32 cellular contexts compared by ENCODE assay signal in the genomic region with DNA sequence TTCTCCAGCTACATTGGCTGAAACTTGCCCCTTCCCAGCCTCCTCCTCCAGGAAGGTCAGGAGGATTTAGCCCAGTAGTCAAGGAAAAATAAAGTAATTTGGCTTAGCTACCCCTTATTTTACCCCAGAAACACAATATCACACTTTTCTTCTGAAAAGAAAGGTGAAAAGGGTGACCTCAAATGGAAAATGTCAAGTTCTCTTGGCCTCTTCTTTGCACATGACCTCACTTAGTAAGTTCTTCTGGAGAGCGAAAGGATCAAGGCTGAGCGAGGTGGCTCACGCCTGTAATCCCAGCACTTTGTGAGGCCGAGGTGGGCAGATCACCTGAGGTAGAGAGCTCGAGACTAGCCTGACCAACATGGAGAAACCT. TPM values are rescaled to one million over a fixed set of nuclear protein-coding genes. Genes with fewer than 3 reads are reported as not detected.
A peak's percentile ranks its signal among the peaks of the same experiment; 100 is the strongest.
DNase-seq lines count a peak whose midpoint lies in the region; TF ChIP-seq lines count a peak whose summit lies in the region.
"Had no signal": no experiment of that assay in that cellular context is flagged by ENCODE, and none has a peak within 500 bp of the region (broad histone marks: within the 10 kb centered on the region; RNA-seq: fewer than 3 reads in every experiment).

No MANE protein-coding gene starts in this region.

- H3K27ac Mint-ChIP-seq in endodermal cell: peak overlapping the region; percentile 30
- no peak overlapping the region for H3K27ac Mint-ChIP-seq in glutamatergic neuron (ENCODE audit: unreplicated experiment)
- H3K27ac Mint-ChIP-seq: activated CD4-positive, alpha-beta memory T cell treated with anti-CD3 and anti-CD28 coated beads for 36 hours; activated T-helper 17 cell treated with anti-CD3 and anti-CD28 coated beads, Interleukin-2, amount 50 U/mL, for 72 hours; immature natural killer cell; stimulated activated naive B cell treated with anti-CD40 and anti-IgM and Interleukin-4, amounts not matched to agents 10 μg/mL and 1 μg/mL and 100 μg/mL, for 72 hours had no signal

- H3K9me3 Mint-ChIP-seq in endodermal cell (no peaks in the 10 kb centered on the region), glutamatergic neuron (ENCODE audit: unreplicated experiment) (peaks cover 12% of the 10 kb centered on the region)
- H3K9me3 Mint-ChIP-seq: activated CD4-positive, alpha-beta memory T cell treated with anti-CD3 and anti-CD28 coated beads for 36 hours; activated T-helper 17 cell treated with anti-CD3 and anti-CD28 coated beads, Interleukin-2, amount 50 U/mL, for 72 hours; immature natural killer cell; stimulated activated naive B cell treated with anti-CD40 and anti-IgM and Interleukin-4, amounts not matched to agents 10 μg/mL and 1 μg/mL and 100 μg/mL, for 72 hours had no signal

- H3K36me3 Mint-ChIP-seq in endodermal cell (ENCODE audit: low read depth) (no peaks in the 10 kb centered on the region), glutamatergic neuron (ENCODE audit: unreplicated experiment) (no peaks in the 10 kb centered on the region)
- H3K36me3 Mint-ChIP-seq: activated CD4-positive, alpha-beta memory T cell treated with anti-CD3 and anti-CD28 coated beads for 36 hours; immature natural killer cell; stimulated activated naive B cell treated with anti-CD40 and anti-IgM and Interleukin-4, amounts not matched to agents 10 μg/mL and 1 μg/mL and 100 μg/mL, for 72 hours had no signal

- 86 to 91% methylated on average over 4 to 5 of the region's 5 CpGs for WGBS in endodermal cell (ENCODE audit: insufficient coverage in 1 of 2, insufficient read length in 1 of 2), 2 experiments

- TF ChIP-seq CTCF in right atrium auricular region (IDR thresholded peaks at IDR 0.05) (no peak), endodermal cell (conservative IDR thresholded peaks at IDR 0.05) (no peak), glutamatergic neuron (IDR thresholded peaks at IDR 0.05; ENCODE audit: partially characterized antibody, unreplicated experiment) (no peak)

- H3K27ac ChIP-seq in right atrium auricular region (peak overlapping the region; percentile 88 to 95), endodermal cell (ENCODE audit: low read depth, low read length) (no peak overlapping the region), mucosa of rectum (ENCODE audit: low read depth in 2 of 2, low read length in 2 of 2) (peak overlapping the region; percentile 89 to 97)
- H3K27ac ChIP-seq: neutrophil had no signal

- H3K4me3 ChIP-seq in right atrium auricular region (no peak overlapping the region), endodermal cell (ENCODE audit: low read length) (no peak overlapping the region), mucosa of rectum (ENCODE audit: low read length in 2 of 2) (peak overlapping the region in 1 of 2 donors; percentile 3)
- H3K4me3 ChIP-seq: colonic mucosa, lung, sigmoid colon had no signal

- H3K4me1 ChIP-seq in right atrium auricular region (peaks cover 0 to 32% of the 10 kb centered on the region in 2 donors), endodermal cell (ENCODE audit: control insufficient read depth, insufficient read depth, low read length) (peaks cover 19% of the 10 kb centered on the region), mucosa of rectum (ENCODE audit: control insufficient read depth in 2 of 2, insufficient read depth in 2 of 2, low read length in 2 of 2) (peaks cover 22 to 34% of the 10 kb centered on the region in 2 donors)

- H3K27me3 ChIP-seq in right atrium auricular region (no peaks in the 10 kb centered on the region), endodermal cell (ENCODE audit: control insufficient read depth, insufficient read depth, low read length, poor library complexity, severe bottlenecking) (no peaks in the 10 kb centered on the region), mucosa of rectum (ENCODE audit: control insufficient read depth in 2 of 2, insufficient read depth in 2 of 2, low read length in 2 of 2) (no peaks in the 10 kb centered on the region)
- H3K27me3 ChIP-seq: colonic mucosa, sigmoid colon had no signal

- DNase-seq in right atrium auricular region (ENCODE audit: low spot score): no peak
- no peak for DNase-seq in cardiac septum (ENCODE audit: low spot score)
- no peak for DNase-seq in endodermal cell
- no peak for DNase-seq in 8988T
- no peak for DNase-seq in GM03348 (ENCODE audit: low spot score)
- no peak for DNase-seq in kidney tubule cell (ENCODE audit: low spot score)
- no peak for DNase-seq in glutamatergic neuron
- DNase-seq: ACHN; activated CD4-positive, alpha-beta memory T cell treated with anti-CD3 and anti-CD28 coated beads for 36 hours; activated CD4-positive, CD25-positive, alpha-beta regulatory T cell treated with anti-CD3 and anti-CD28 coated beads, Interleukin-2, amount 50 U/mL, for 72 hours; activated CD8-positive, alpha-beta memory T cell treated with anti-CD3 and anti-CD28 coated beads, Interleukin-2, amount 50 U/mL, for 48 hours; activated naive CD4-positive, alpha-beta T cell treated with anti-CD3 and anti-CD28 coated beads, Interleukin-2, amount 50 U/mL, for 16 hours; amygdala; DMS79; effector memory CD4-positive, alpha-beta T cell; foreskin fibroblast; GDM1; hippocampal formation; immature natural killer cell; NCI-H1092 treated with DMSO at 0.1 percent for 48 hours; NCI-H187 treated with DMSO at 0.1 percent for 48 hours; NCI-H524 treated with DMSO at 0.1 percent for 48 hours; sigmoid colon; stimulated activated CD4-positive, alpha-beta T cell treated with anti-CD3 and anti-CD28 coated beads, Interleukin-15, amount 100 ng/mL, for 24 hours; stimulated activated naive B cell treated with anti-CD40 and anti-IgM and Interleukin-4, amounts not matched to agents 10 μg/mL and 1 μg/mL and 100 μg/mL, for 72 hours had no signal

- H3K9me3 ChIP-seq in right atrium auricular region: no peaks in the 10 kb centered on the region
- no peaks in the 10 kb centered on the region for H3K9me3 ChIP-seq in endodermal cell (ENCODE audit: control insufficient read depth, low read length)
- H3K9me3 ChIP-seq in mucosa of rectum (ENCODE audit: control insufficient read depth in 2 of 2, low read length in 2 of 2): no peaks in the 10 kb centered on the region
- H3K9me3 ChIP-seq: colonic mucosa, neutrophil, sigmoid colon had no signal

- H3K4me3 Mint-ChIP-seq in endodermal cell (no peak overlapping the region), glutamatergic neuron (ENCODE audit: unreplicated experiment) (no peak overlapping the region)
- H3K4me3 Mint-ChIP-seq: activated CD4-positive, alpha-beta memory T cell treated with anti-CD3 and anti-CD28 coated beads for 36 hours; activated T-helper 17 cell treated with anti-CD3 and anti-CD28 coated beads, Interleukin-2, amount 50 U/mL, for 72 hours; immature natural killer cell; stimulated activated naive B cell treated with anti-CD40 and anti-IgM and Interleukin-4, amounts not matched to agents 10 μg/mL and 1 μg/mL and 100 μg/mL, for 72 hours had no signal

- peaks cover 25% of the 10 kb centered on the region for H3K4me1 Mint-ChIP-seq in endodermal cell
- peaks cover 6% of the 10 kb centered on the region for H3K4me1 Mint-ChIP-seq in glutamatergic neuron (ENCODE audit: low read depth, unreplicated experiment)
- H3K4me1 Mint-ChIP-seq: activated T-helper 17 cell treated with anti-CD3 and anti-CD28 coated beads, Interleukin-2, amount 50 U/mL, for 72 hours; immature natural killer cell had no signal

- no peaks in the 10 kb centered on the region for H3K36me3 ChIP-seq in right atrium auricular region
- H3K36me3 ChIP-seq in endodermal cell (ENCODE audit: control insufficient read depth, insufficient read depth, low read length): no peaks in the 10 kb centered on the region
- H3K36me3 ChIP-seq in mucosa of rectum (ENCODE audit: control insufficient read depth in 2 of 2, insufficient read depth in 2 of 2, low read length in 2 of 2): no peaks in the 10 kb centered on the region
- H3K36me3 ChIP-seq: colonic mucosa, neutrophil, sigmoid colon had no signal

- intact Hi-C loops in cardiac septum (cut with DNase I): no loop called here

- H3K27me3 Mint-ChIP-seq in endodermal cell (ENCODE audit: insufficient read depth) (peaks cover 11% of the 10 kb centered on the region), glutamatergic neuron (ENCODE audit: unreplicated experiment) (peaks cover 7% of the 10 kb centered on the region)
- H3K27me3 Mint-ChIP-seq: activated T-helper 17 cell treated with anti-CD3 and anti-CD28 coated beads, Interleukin-2, amount 50 U/mL, for 72 hours; stimulated activated naive B cell treated with anti-CD40 and anti-IgM and Interleukin-4, amounts not matched to agents 10 μg/mL and 1 μg/mL and 100 μg/mL, for 72 hours had no signal

- H3K9ac ChIP-seq in endodermal cell (ENCODE audit: extremely low read depth, low read length, poor library complexity, severe bottlenecking) (no peak overlapping the region), mucosa of rectum (ENCODE audit: low read depth in 1 of 2, low read length in 2 of 2) (peak overlapping the region in 1 of 2 donors; percentile 43)

RNA-seq across cellular contexts. Expression of gene JUP, which starts 8.1 kb away (rescaled TPM):
- total RNA-seq in right atrium auricular region: 100 to 1,000 TPM; 234 to 256 TPM
- total RNA-seq in cardiac septum: 150 TPM
- total RNA-seq in endodermal cell: 100 to 1,000 TPM; 112 to 167 TPM
- 71.5 TPM for polyA plus RNA-seq in endodermal cell (2013, experiment 1 of 2)
- 69.3 TPM for polyA plus RNA-seq in endodermal cell (2013, experiment 2 of 2)
- total RNA-seq in glutamatergic neuron (ENCODE audit: unreplicated experiment): 252 TPM

RNA-seq across cellular contexts. Expression of gene P3H4, which starts 17.2 kb away (rescaled TPM):
- total RNA-seq in right atrium auricular region: 10 to 100 TPM; 15.4 to 16.2 TPM
- total RNA-seq in cardiac septum: 5.1 TPM
- 10 to 100 TPM; 23.9 to 40.6 TPM for total RNA-seq in endodermal cell
- 32.2 TPM for polyA plus RNA-seq in endodermal cell (2013, experiment 1 of 2)
- polyA plus RNA-seq in endodermal cell (2013, experiment 2 of 2): 34.7 TPM
- 5.6 TPM for total RNA-seq in glutamatergic neuron (ENCODE audit: unreplicated experiment)

RNA-seq across cellular contexts. Expression of gene FKBP10, which starts 18.2 kb away (rescaled TPM):
- 10 to 100 TPM; 24.7 to 35.1 TPM for total RNA-seq in right atrium auricular region
- 17.7 TPM for total RNA-seq in cardiac septum
- 100 to 1,000 TPM; 179 to 291 TPM for total RNA-seq in endodermal cell
- polyA plus RNA-seq in endodermal cell (2013, experiment 1 of 2): 230 TPM
- polyA plus RNA-seq in endodermal cell (2013, experiment 2 of 2): 211 TPM
- total RNA-seq in glutamatergic neuron (ENCODE audit: unreplicated experiment): 28.5 TPM

RNA-seq across cellular contexts. Expression of gene NT5C3B, which starts 41.4 kb away (rescaled TPM):
- 10 to 100 TPM; 27.1 to 43.3 TPM for total RNA-seq in right atrium auricular region
- 22.8 TPM for total RNA-seq in cardiac septum
- 10 to 100 TPM; 65.2 to 79.5 TPM for total RNA-seq in endodermal cell
- polyA plus RNA-seq in endodermal cell (2013, experiment 1 of 2): 77.9 TPM
- polyA plus RNA-seq in endodermal cell (2013, experiment 2 of 2): 72.6 TPM
- total RNA-seq in glutamatergic neuron (ENCODE audit: unreplicated experiment): 165 TPM

RNA-seq across cellular contexts. Expression of gene KLHL10, which starts 43.0 kb away (rescaled TPM):
- total RNA-seq in right atrium auricular region (not detected), cardiac septum (not detected), endodermal cell (under 1 TPM in 1 of 2 donors, not detected in 1; 0.15 TPM), glutamatergic neuron (ENCODE audit: unreplicated experiment) (not detected)
- not detected for polyA plus RNA-seq in endodermal cell (2013, experiment 1 of 2)
- not detected for polyA plus RNA-seq in endodermal cell (2013, experiment 2 of 2)
- total RNA-seq: colonic mucosa; SK-MEL-5; T-helper 1 cell treated with Interleukin-12 subunit alpha and Interleukin-12 subunit beta and Interleukin-4 antibody, amounts not matched to agents 30 ng/mL and 1 ng/mL, for 36 hours had no signal
